8 cellular contexts compared by ENCODE assay signal in the genomic region with DNA sequence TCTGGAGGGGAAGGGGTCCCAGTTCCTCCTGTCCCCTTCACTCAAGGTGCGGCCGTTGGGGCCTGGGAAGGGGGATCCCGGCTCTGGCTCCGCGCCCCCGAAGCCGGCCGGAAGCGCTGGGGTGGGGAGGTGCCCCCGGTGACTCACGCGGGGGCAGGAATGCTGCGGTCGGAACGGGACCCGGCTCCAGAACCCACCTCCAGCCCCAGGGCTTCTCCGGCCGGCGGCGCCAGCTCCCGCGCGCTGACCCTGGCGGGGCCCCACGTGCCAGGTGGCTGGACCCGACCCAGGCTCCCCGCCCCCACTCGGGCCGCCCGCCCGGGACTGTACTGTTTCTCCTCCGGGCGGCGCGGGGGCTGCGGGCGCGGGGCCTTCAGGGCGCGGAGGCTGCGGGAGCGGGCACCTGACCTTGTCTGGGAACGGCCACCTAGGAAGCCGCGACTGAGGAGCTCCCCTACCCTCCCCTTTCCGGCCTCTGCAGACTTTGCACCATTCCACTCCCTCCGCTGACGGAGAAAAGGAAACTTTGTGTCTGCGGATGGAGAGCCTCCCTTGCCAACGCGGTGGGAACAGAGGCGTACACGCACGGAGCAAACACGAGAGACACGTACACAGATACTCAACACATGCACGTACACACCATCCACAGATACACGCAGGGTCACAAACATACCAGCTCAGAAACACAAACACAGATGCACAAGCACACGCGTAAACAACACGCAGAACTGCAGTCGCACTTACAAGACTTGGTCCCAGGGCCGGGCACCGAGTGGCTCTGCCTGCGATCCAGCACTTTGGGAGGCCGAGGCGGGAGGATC. TPM values are rescaled to one million over a fixed set of nuclear protein-coding genes. Genes with fewer than 3 reads are reported as not detected.
DNase-seq lines count a peak whose midpoint lies in the region; ATAC-seq and TF ChIP-seq lines count a peak whose summit lies in the region.

No MANE protein-coding gene starts in this region.

- H3K9me3 Mint-ChIP-seq in CD14-positive monocyte, result peaks cover 0 to 8% (median 2%) of the 10 kb centered on the region in 7 donors
- no peaks in the 10 kb centered on the region for H3K9me3 Mint-ChIP-seq in activated naive CD8-positive, alpha-beta T cell (ENCODE audit: low read depth)

- in situ Hi-C loops in Panc1 (cut with HindIII; ENCODE audit: low pct_unique_long_range_greater_than_20kb, low sequenced_read_pairs), result no loop called here

- H3K27ac Mint-ChIP-seq in CD14-positive monocyte, result peak overlapping the region in 5 of 7 donors; percentile 47 to 72 (median 59)
- H3K27ac Mint-ChIP-seq in activated naive CD8-positive, alpha-beta T cell, result peak overlapping the region; percentile 90

- ATAC-seq in Panc1 (peak; percentile 80), GM18511 (IDR thresholded peaks at IDR 0.05; ENCODE audit: unreplicated experiment) (no peak), GM21528 (IDR thresholded peaks at IDR 0.05; ENCODE audit: low FRiP score, unreplicated experiment) (no peak)

- POLR2A ChIA-PET in Panc1 (lab: Charles Lee), result no interaction called here

- peaks cover 31% of the 10 kb centered on the region for H3K4me1 ChIP-seq in Panc1 (ENCODE audit: control insufficient read depth, insufficient read depth, low read length)
- peaks cover 0 to 70% (median 36%) of the 10 kb centered on the region in 4 donors for H3K4me1 ChIP-seq in tibial nerve

- H3K4me3 ChIP-seq in Panc1 (ENCODE audit: low read depth in 2 of 2, low read length in 2 of 2) (peak overlapping the region; percentile 24 to 32), tibial nerve (peak overlapping the region; percentile 29 to 58 (median 42))

- no TSS peak for BruUV-seq in Panc1 (replicated peaks; lab: Mats Ljungman, UMichigan)

- peak overlapping the region; percentile 84 for H3K27ac ChIP-seq in Panc1 (ENCODE audit: low read length)
- H3K27ac ChIP-seq in tibial nerve, result peak overlapping the region; percentile 71 to 98 (median 93)

- TF ChIP-seq CTCF in CD14-positive monocyte (IDR thresholded peaks at IDR 0.05) (no peak), Panc1 (IDR thresholded peaks at IDR 0.05) (no peak), tibial nerve (IDR thresholded peaks at IDR 0.05) (peak in 2 of 5 experiments; percentile 16 to 55)

- H3K36me3 ChIP-seq in Panc1 (ENCODE audit: control insufficient read depth, insufficient read depth, low read length), result no peaks in the 10 kb centered on the region; the same call in 1 of the 2 replicates
- H3K36me3 ChIP-seq in tibial nerve, result peaks cover 0 to 14% (median 0%) of the 10 kb centered on the region in 3 donors

- DNase-seq in CD14-positive monocyte (ENCODE audit: low spot score), result no peak
- DNase-seq in Panc1 (ENCODE audit: low read depth, low spot score), result no peak
- peak in 33 of 42 donors; percentile 17 to 75 (median 48) for DNase-seq in head of caudate nucleus
- peak in 35 of 56 donors; percentile 6 to 81 (median 34) for DNase-seq in nucleus accumbens (lab: John Stamatoyannopoulos, UW)
- DNase-seq in tibial nerve (ENCODE audit: low spot score in 2 of 2), result peak; percentile 47

- 8 to 13% methylated on average over 23 to 29 of the region's 67 CpGs for WGBS in tibial nerve, 2 donors

- TF ChIP-seq POLR2A in tibial nerve (IDR thresholded peaks at IDR 0.05), result no peak

- peaks cover 26% of the 10 kb centered on the region for H3K4me1 Mint-ChIP-seq in CD14-positive monocyte
- H3K4me1 Mint-ChIP-seq in activated naive CD8-positive, alpha-beta T cell (ENCODE audit: low read depth), result peaks cover 22% of the 10 kb centered on the region

- H3K9me3 ChIP-seq in Panc1 (ENCODE audit: control insufficient read depth, insufficient read depth, low read depth, low read length) (no peaks in the 10 kb centered on the region), tibial nerve (no peaks in the 10 kb centered on the region)

- H3K27me3 ChIP-seq in Panc1 (ENCODE audit: control insufficient read depth, insufficient read depth, low read length) (no peaks in the 10 kb centered on the region), tibial nerve (no peaks in the 10 kb centered on the region)

- peak in 1 of 2 donors; percentile 45 for TF ChIP-seq EP300 in tibial nerve (IDR thresholded peaks at IDR 0.05)

- H3K4me3 Mint-ChIP-seq in CD14-positive monocyte, result peak overlapping the region; percentile 76 to 92
- H3K4me3 Mint-ChIP-seq in activated naive CD8-positive, alpha-beta T cell, result peak overlapping the region; percentile 88

- CTCF ChIA-PET in Panc1 (lab: Charles Lee), result no interaction called here

- H3K27me3 Mint-ChIP-seq in CD14-positive monocyte (ENCODE audit: low read depth in 3 of 3), result peaks cover 35 to 56% (median 38%) of the 10 kb centered on the region in 3 donors
- H3K27me3 Mint-ChIP-seq in activated naive CD8-positive, alpha-beta T cell, result peaks cover 2% of the 10 kb centered on the region

- intact Hi-C loops in CD14-positive monocyte (cut with micrococcal nuclease), result loop anchor here in 1 of 2 donors (5.0 kb wide), 1 partner anchor 36 kb away; the partner anchor contains the start of gene HNRNPUL1
- intact Hi-C loops in Panc1 (cut with micrococcal nuclease; ENCODE audit: unreplicated experiment), result no loop called here
- intact Hi-C loops in head of caudate nucleus (cut with DNase I), result no loop called here

- H3K36me3 Mint-ChIP-seq in CD14-positive monocyte, result peaks cover 0 to 7% of the 10 kb centered on the region in 2 donors
- no peaks in the 10 kb centered on the region for H3K36me3 Mint-ChIP-seq in activated naive CD8-positive, alpha-beta T cell

RNA-seq across cellular contexts. Expression of gene AXL, which starts 7.2 kb away (rescaled TPM):
- polyA plus RNA-seq in CD14-positive monocyte, result under 1 TPM in 1 of 2 donors, not detected in 1; 0.05 TPM
- total RNA-seq in Panc1 (2021; ENCODE audit: unreplicated experiment) (128 TPM), tibial nerve (100 to 1,000 TPM in 1 of 4 donors, 10 to 100 TPM in 3; 72.0 to 110 (median 88.5) TPM)
- 87.2 TPM for polyA plus RNA-seq in Panc1 (2012; ENCODE audit: insufficient read length)

RNA-seq across cellular contexts. Expression of gene CYP2S1, which starts 33.2 kb away (rescaled TPM):
- 10 to 100 TPM; 10.3 to 20.3 TPM for polyA plus RNA-seq in CD14-positive monocyte
- total RNA-seq in Panc1 (2021; ENCODE audit: unreplicated experiment) (8.5 TPM), tibial nerve (1 to 10 TPM in 1 of 4 donors, under 1 TPM in 3; 0.42 to 1.4 (median 0.63) TPM)
- polyA plus RNA-seq in Panc1 (2012; ENCODE audit: insufficient read length), result 10.0 TPM

RNA-seq across cellular contexts. Expression of gene HNRNPUL1, which starts 37.9 kb away (rescaled TPM):
- polyA plus RNA-seq in CD14-positive monocyte, result 10 to 100 TPM; 22.6 to 30.3 TPM
- total RNA-seq in Panc1 (2021; ENCODE audit: unreplicated experiment) (183 TPM), tibial nerve (100 to 1,000 TPM; 136 to 163 (median 146) TPM)
- 148 TPM for polyA plus RNA-seq in Panc1 (2012; ENCODE audit: insufficient read length)

Comparison
In these comparisons a context has a peak if more than half of its experiments do, and no peak if none do; other contexts are left out.
1. DNase-seq: peak in head of caudate nucleus (33 of 42), nucleus accumbens (35 of 56) and tibial nerve (2 of 2); none in CD14-positive monocyte (single experiment) and Panc1 (single experiment).